ENCODE assay signal across 1 cellular context in the genomic region with DNA sequence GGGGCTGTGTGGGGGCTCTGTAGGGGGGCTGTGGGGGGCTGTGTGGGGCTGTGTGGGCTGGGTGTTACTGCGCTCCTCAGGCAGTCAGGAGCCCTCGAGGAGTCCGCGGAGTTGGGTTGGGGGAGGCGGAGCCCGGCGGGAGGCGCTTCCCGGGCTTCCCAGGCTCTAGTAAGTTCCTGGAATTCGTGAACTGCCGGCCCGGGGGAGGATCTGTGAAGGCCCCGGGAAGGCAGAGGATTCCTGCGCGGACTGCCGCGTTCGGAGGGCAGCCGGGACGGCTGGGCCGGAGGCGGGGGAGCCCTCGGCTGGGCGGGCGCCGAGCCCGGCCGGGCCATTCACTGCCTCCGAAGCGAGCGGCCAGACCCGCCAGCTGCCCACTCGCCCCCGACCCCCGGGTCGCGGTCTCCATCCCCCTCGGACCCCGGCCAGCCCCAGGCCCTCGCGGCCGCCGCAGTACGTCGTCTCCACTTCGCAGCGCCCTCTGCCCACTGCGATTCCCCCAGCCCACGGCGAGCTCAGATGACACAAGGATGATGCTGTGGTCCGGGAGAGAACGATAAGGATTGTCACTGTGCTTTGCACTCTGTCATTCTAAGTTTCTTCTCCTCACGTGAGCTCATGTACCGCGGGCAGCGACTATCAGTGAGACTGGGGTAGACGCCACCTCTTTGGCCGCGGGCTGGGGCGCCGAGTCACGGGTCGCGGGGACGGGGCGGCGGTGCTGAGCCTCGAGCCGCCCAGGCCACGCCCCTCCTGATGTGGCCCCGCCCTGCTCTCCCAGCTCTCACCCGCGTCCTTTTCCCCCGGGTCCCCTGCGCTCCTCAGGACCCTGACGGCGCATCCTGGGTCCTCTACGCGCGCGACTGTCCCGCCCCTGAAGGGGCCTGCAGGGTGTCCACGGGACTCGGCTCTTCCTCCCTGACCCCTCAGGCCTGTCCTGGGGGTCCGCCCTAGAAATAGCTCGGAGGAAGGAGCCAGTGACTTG.
TF ChIP-seq lines count a peak whose summit lies in the region.

No MANE protein-coding gene starts in this region.

TF ChIP-seq in HEK293, 187 proteins besides CTCF, POLR2A, EP300 and RAD21 (continued from another document):
- TF ChIP-seq PRDM6 (tag by site-specific recombination; IDR thresholded peaks at IDR 0.05) (no peak), ZNF423 (tag by site-specific recombination; IDR thresholded peaks at IDR 0.05) (0 out of 2 replicates have a peak, but pooled peaks have one; percentile 58), OVOL3 (tag by site-specific recombination; IDR thresholded peaks at IDR 0.05) (no peak), HOXA7 (CRISPR knock-in tag; IDR thresholded peaks at IDR 0.05; ENCODE audit: borderline replicate concordance) (no peak), TRIM28 (IDR thresholded peaks at IDR 0.05; ENCODE audit: borderline replicate concordance, low read length) (no peak), ZBTB7A (tag by site-specific recombination; IDR thresholded peaks at IDR 0.05; ENCODE audit: low read depth) (no peak), ZNF449 (tag by site-specific recombination; IDR thresholded peaks at IDR 0.05) (no peak), ZNF544 (tag by site-specific recombination; IDR thresholded peaks at IDR 0.05) (no peak), ZNF791 (tag by site-specific recombination; IDR thresholded peaks at IDR 0.05) (no peak), ELK4 (IDR thresholded peaks at IDR 0.05; ENCODE audit: borderline replicate concordance, low read depth, low read length) (no peak), ZNF184 (tag by site-specific recombination; IDR thresholded peaks at IDR 0.05) (no peak), ZNF221 (tag by site-specific recombination; IDR thresholded peaks at IDR 0.05; ENCODE audit: borderline replicate concordance) (no peak), ZNF266 (tag by site-specific recombination; IDR thresholded peaks at IDR 0.05; ENCODE audit: low read depth) (no peak), ZNF76 (tag by site-specific recombination; IDR thresholded peaks at IDR 0.05; ENCODE audit: borderline replicate concordance, low read depth) (no peak), ZNF768 (tag by site-specific recombination; IDR thresholded peaks at IDR 0.05) (no peak), ZNF560 (tag by site-specific recombination; IDR thresholded peaks at IDR 0.05; ENCODE audit: borderline replicate concordance) (no peak), ZNF792 (tag by site-specific recombination; IDR thresholded peaks at IDR 0.05) (no peak), ZNF555 (tag by site-specific recombination; conservative IDR thresholded peaks at IDR 0.05) (no peak), ZNF174 (tag by site-specific recombination; IDR thresholded peaks at IDR 0.05) (no peak)
- TF ChIP-seq, protein P1, sequence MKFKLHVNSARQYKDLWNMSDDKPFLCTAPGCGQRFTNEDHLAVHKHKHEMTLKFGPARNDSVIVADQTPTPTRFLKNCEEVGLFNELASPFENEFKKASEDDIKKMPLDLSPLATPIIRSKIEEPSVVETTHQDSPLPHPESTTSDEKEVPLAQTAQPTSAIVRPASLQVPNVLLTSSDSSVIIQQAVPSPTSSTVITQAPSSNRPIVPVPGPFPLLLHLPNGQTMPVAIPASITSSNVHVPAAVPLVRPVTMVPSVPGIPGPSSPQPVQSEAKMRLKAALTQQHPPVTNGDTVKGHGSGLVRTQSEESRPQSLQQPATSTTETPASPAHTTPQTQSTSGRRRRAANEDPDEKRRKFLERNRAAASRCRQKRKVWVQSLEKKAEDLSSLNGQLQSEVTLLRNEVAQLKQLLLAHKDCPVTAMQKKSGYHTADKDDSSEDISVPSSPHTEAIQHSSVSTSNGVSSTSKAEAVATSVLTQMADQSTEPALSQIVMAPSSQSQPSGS (tag by site-specific recombination; IDR thresholded peaks at IDR 0.05; ENCODE audit: low read depth), result no peak
